ENCODE assay signal across 17 cellular contexts in the genomic region with DNA sequence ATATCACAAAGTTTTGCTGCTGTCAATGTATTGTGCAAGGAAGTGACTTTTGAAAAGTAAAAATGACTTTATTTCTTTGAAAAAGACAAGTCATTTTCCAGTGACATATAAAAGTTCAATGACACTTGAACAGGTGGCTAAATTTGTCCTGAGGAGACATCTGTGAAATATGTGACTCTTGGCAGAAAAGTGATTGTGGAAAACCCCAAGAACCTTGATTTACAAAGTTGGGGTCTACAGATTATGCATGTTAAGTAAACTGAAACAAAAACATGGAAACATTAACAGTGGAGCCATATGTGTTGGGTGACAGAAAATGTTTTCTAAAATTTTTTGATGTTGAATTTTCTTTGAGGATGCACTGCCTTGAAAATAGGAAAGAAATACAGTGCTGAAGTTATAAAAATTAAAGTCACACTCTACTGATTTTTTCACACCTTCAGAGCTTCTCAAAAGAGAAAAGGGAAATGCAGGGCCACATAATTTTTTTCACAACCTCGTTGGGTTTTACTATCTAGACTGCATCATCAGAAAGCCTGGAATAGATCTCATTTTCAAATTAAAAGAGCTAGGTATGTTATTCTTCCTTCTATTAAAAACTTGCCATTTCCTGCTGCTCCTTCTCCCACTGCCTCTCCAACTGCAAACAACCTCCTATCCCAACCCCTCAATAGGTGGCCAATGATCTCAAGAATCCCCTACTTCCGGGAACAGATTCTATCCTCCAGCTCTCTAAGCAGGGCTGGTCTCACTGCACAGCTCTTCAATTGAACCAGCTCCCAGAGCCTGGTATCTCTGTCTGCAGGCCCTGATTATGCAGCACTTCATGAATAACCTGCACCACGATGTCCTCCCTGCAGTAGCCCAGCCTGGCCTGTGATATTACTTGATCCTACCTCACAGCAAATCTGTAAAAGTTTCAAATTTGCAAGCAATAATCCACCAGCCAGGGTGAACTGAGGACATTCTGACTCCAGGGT.
"Had no signal": no experiment of that assay in that cellular context is flagged by ENCODE, and none has a peak within 500 bp of the region (broad histone marks: within the 10 kb centered on the region; RNA-seq: fewer than 3 reads in every experiment).

No MANE protein-coding gene starts in this region.

- H3K9me3 ChIP-seq: testis, upper lobe of right lung had no signal

- H3K27ac ChIP-seq: esophagus muscularis mucosa, testis, upper lobe of right lung had no signal

- H3K4me3 ChIP-seq: esophagus muscularis mucosa, testis, upper lobe of right lung had no signal

- H3K4me3 Mint-ChIP-seq: activated CD8-positive, alpha-beta T cell treated with anti-CD3 and anti-CD28 coated beads for 36 hours; activated T-cell treated with anti-CD3 and anti-CD28 coated beads, Interleukin-2, amount 50 U/mL, for 72 hours; stimulated activated naive CD8-positive, alpha-beta T cell treated with anti-CD3 and anti-CD28 coated beads, Interleukin-15, amount 100 ng/mL, for 72 hours had no signal

- H3K27me3 ChIP-seq: esophagus muscularis mucosa, testis, upper lobe of right lung had no signal

- DNase-seq: activated CD8-positive, alpha-beta memory T cell treated with anti-CD3 and anti-CD28 coated beads, Interleukin-2, amount 50 U/mL, for 4 hours; activated CD8-positive, alpha-beta T cell treated with anti-CD3 and anti-CD28 coated beads for 36 hours; activated gamma-delta T cell treated with Interleukin-2 at 50 U/mL for 16 hours; activated T-cell treated with anti-CD3 and anti-CD28 coated beads, Interleukin-2, amount 50 U/mL, for 72 hours; aorta; foreskin fibroblast; head of caudate nucleus; mesendoderm; stimulated activated CD4-positive, alpha-beta T cell treated with anti-CD3 and anti-CD28 coated beads, Interleukin-4, amount 100 ng/mL, for 1 hour; stimulated activated CD8-positive, alpha-beta memory T cell treated with anti-CD3 and anti-CD28 coated beads, Interleukin-4, amount 100 ng/mL, for 48 hours; stimulated activated naive CD8-positive, alpha-beta T cell treated with anti-CD3 and anti-CD28 coated beads, Interleukin-15, amount 100 ng/mL, for 72 hours; testis; upper lobe of right lung had no signal

- H3K4me1 ChIP-seq: esophagus muscularis mucosa, testis, upper lobe of right lung had no signal

- H3K27ac Mint-ChIP-seq: activated CD8-positive, alpha-beta T cell treated with anti-CD3 and anti-CD28 coated beads for 36 hours; activated T-cell treated with anti-CD3 and anti-CD28 coated beads, Interleukin-2, amount 50 U/mL, for 72 hours; stimulated activated naive CD8-positive, alpha-beta T cell treated with anti-CD3 and anti-CD28 coated beads, Interleukin-15, amount 100 ng/mL, for 72 hours had no signal

- FAIRE-seq: colon, islet of Langerhans had no signal

- H3K4me1 Mint-ChIP-seq: stimulated activated naive CD8-positive, alpha-beta T cell treated with anti-CD3 and anti-CD28 coated beads, Interleukin-15, amount 100 ng/mL, for 72 hours had no signal

- H3K36me3 ChIP-seq: esophagus muscularis mucosa, upper lobe of right lung had no signal

- ATAC-seq: activated CD8-positive, alpha-beta T cell treated with anti-CD3 and anti-CD28 coated beads for 36 hours; activated T-cell treated with anti-CD3 and anti-CD28 coated beads, Interleukin-2, amount 50 U/mL, for 72 hours; left lobe of liver; stimulated activated naive CD8-positive, alpha-beta T cell treated with anti-CD3 and anti-CD28 coated beads, Interleukin-15, amount 100 ng/mL, for 72 hours; upper lobe of right lung had no signal
